In genomic region chr9:131271506-131271931, GRCh38 we compare ENCODE assay signal across 10 cellular contexts. TPM values are rescaled to one million over a fixed set of nuclear protein-coding genes. Genes with fewer than 3 reads are reported as not detected.
A peak's percentile ranks its signal among the peaks of the same experiment; 100 is the strongest.
DNase-seq lines count a peak whose midpoint lies in the region; ATAC-seq and TF ChIP-seq lines count a peak whose summit lies in the region.
"Had no signal": no experiment of that assay in that cellular context is flagged by ENCODE, and none has a peak within 500 bp of the region (broad histone marks: within the 10 kb centered on the region; RNA-seq: fewer than 3 reads in every experiment).

No MANE protein-coding gene starts in this region.

- H3K4me1 ChIP-seq in right atrium auricular region (peaks cover 0 to 62% of the 10 kb centered on the region in 2 donors), stomach smooth muscle (ENCODE audit: control insufficient read depth, insufficient read depth, low read length) (peaks cover 5% of the 10 kb centered on the region)

- H3K36me3 ChIP-seq in right atrium auricular region (no peaks in the 10 kb centered on the region), stomach smooth muscle (ENCODE audit: control insufficient read depth in 2 of 2, insufficient read depth in 2 of 2, low read length in 2 of 2) (no peaks in the 10 kb centered on the region)

- DNase-seq in T-helper 1 cell (no peak), right atrium auricular region (ENCODE audit: low spot score) (no peak), kidney tubule cell (ENCODE audit: low spot score) (no peak), DMS114 treated with DMSO at 0.1 percent for 48 hours (lab: John Stamatoyannopoulos, UW; ENCODE audit: unreplicated experiment) (no peak)
- peak; percentile 51 for DNase-seq in activated T-cell treated with anti-CD3 and anti-CD28 coated beads, Interleukin-2, amount 50 U/mL, for 24 hours
- DNase-seq: NCI-H1048 had no signal

- H3K9ac ChIP-seq in stomach smooth muscle (ENCODE audit: low read length in 2 of 2): no peak overlapping the region

- H3K27me3 Mint-ChIP-seq in T-helper 1 cell treated with Interleukin-12 subunit alpha and Interleukin-12 subunit beta and Interleukin-4 antibody, amounts not matched to agents 30 μg/mL and 1 μg/mL, for 36 hours (ENCODE audit: low read depth): no peaks in the 10 kb centered on the region
- no peaks in the 10 kb centered on the region for H3K27me3 Mint-ChIP-seq in activated T-cell treated with anti-CD3 and anti-CD28 coated beads, Interleukin-2, amount 50 U/mL, for 24 hours

- H3K9me3 Mint-ChIP-seq in T-helper 1 cell treated with Interleukin-12 subunit alpha and Interleukin-12 subunit beta and Interleukin-4 antibody, amounts not matched to agents 30 μg/mL and 1 μg/mL, for 36 hours: no peaks in the 10 kb centered on the region
- no peaks in the 10 kb centered on the region for H3K9me3 Mint-ChIP-seq in activated T-cell treated with anti-CD3 and anti-CD28 coated beads, Interleukin-2, amount 50 U/mL, for 24 hours

- peak overlapping the region; percentile 98 for H3K4me3 Mint-ChIP-seq in T-helper 1 cell treated with Interleukin-12 subunit alpha and Interleukin-12 subunit beta and Interleukin-4 antibody, amounts not matched to agents 30 μg/mL and 1 μg/mL, for 36 hours
- peak overlapping the region; percentile 98 for H3K4me3 Mint-ChIP-seq in activated T-cell treated with anti-CD3 and anti-CD28 coated beads, Interleukin-2, amount 50 U/mL, for 24 hours

- H3K27ac Mint-ChIP-seq in T-helper 1 cell treated with Interleukin-12 subunit alpha and Interleukin-12 subunit beta and Interleukin-4 antibody, amounts not matched to agents 30 μg/mL and 1 μg/mL, for 36 hours: peak overlapping the region; percentile 90
- H3K27ac Mint-ChIP-seq in activated T-cell treated with anti-CD3 and anti-CD28 coated beads, Interleukin-2, amount 50 U/mL, for 24 hours: peak overlapping the region; percentile 96

- H3K27ac ChIP-seq in right atrium auricular region (peak overlapping the region; percentile 98), stomach smooth muscle (ENCODE audit: low read length) (peak overlapping the region; percentile 31)

- no peak for ATAC-seq in GM21447 (IDR thresholded peaks at IDR 0.05; ENCODE audit: unreplicated experiment)
- ATAC-seq: esophagus mucosa had no signal

- H3K27me3 ChIP-seq in right atrium auricular region (no peaks in the 10 kb centered on the region), stomach smooth muscle (ENCODE audit: control insufficient read depth in 1 of 2, insufficient read depth in 2 of 2, low read length in 2 of 2) (peaks cover 22 to 27% of the 10 kb centered on the region in 2 donors)

- H3K4me3 ChIP-seq in right atrium auricular region: peak overlapping the region in 1 of 2 donors; percentile 81
- no peak overlapping the region for H3K4me3 ChIP-seq in stomach smooth muscle (ENCODE audit: low read length in 2 of 2)

- H3K9me3 ChIP-seq in right atrium auricular region: no peaks in the 10 kb centered on the region
- H3K9me3 ChIP-seq in stomach smooth muscle (ENCODE audit: control insufficient read depth in 2 of 2, low read length in 2 of 2): no peaks in the 10 kb centered on the region

- peaks cover 40% of the 10 kb centered on the region for H3K4me1 Mint-ChIP-seq in T-helper 1 cell treated with Interleukin-12 subunit alpha and Interleukin-12 subunit beta and Interleukin-4 antibody, amounts not matched to agents 30 μg/mL and 1 μg/mL, for 36 hours (ENCODE audit: low read depth)
- H3K4me1 Mint-ChIP-seq in activated T-cell treated with anti-CD3 and anti-CD28 coated beads, Interleukin-2, amount 50 U/mL, for 24 hours (ENCODE audit: low read depth): peaks cover 55% of the 10 kb centered on the region

- H3K36me3 Mint-ChIP-seq in T-helper 1 cell treated with Interleukin-12 subunit alpha and Interleukin-12 subunit beta and Interleukin-4 antibody, amounts not matched to agents 30 μg/mL and 1 μg/mL, for 36 hours (ENCODE audit: low read depth): peaks cover 55% of the 10 kb centered on the region
- H3K36me3 Mint-ChIP-seq in activated T-cell treated with anti-CD3 and anti-CD28 coated beads, Interleukin-2, amount 50 U/mL, for 24 hours (ENCODE audit: low read depth): peaks cover 73% of the 10 kb centered on the region

- no peak for TF ChIP-seq CTCF in right atrium auricular region (IDR thresholded peaks at IDR 0.05)

RNA-seq across cellular contexts. Expression of gene FAM78A, which starts 4.8 kb away (rescaled TPM):
- 10 to 100 TPM; 31.8 to 55.3 TPM for total RNA-seq in right atrium auricular region

RNA-seq across cellular contexts. Expression of gene PLPP7, which starts 18.0 kb away (rescaled TPM):
- total RNA-seq in right atrium auricular region: 100 to 1,000 TPM; 124 to 216 TPM
